Comparison of ENCODE assay signal across 1 cellular context in the genomic region with DNA sequence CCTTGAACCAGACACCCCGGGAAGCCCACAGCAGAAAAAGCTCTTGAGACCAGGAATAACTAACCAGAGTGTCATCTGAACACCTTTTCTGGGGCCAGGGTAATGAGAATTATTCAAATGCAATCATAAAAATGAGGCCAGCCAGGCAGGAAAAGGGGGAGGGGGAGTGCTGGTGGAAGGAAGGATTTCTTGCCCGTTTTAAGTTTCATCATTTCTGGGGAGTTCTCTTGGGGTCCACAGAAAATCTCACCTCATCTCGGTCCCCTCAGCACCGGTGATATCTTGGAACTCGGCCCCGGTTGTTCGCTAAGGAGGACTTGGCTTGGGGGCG.
TF ChIP-seq lines count a peak whose summit lies in the region.

No MANE protein-coding gene starts in this region.

TF ChIP-seq in A549, 52 proteins besides CTCF, POLR2A, EP300 and RAD21 (continued from another document):
- TF ChIP-seq, protein P1, sequence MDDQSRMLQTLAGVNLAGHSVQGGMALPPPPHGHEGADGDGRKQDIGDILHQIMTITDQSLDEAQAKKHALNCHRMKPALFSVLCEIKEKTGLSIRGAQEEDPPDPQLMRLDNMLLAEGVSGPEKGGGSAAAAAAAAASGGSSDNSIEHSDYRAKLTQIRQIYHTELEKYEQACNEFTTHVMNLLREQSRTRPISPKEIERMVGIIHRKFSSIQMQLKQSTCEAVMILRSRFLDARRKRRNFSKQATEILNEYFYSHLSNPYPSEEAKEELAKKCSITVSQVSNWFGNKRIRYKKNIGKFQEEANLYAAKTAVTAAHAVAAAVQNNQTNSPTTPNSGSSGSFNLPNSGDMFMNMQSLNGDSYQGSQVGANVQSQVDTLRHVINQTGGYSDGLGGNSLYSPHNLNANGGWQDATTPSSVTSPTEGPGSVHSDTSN (IDR thresholded peaks at IDR 0.05), result no peak
- TF ChIP-seq ZSCAN20 (CRISPR knock-in tag; IDR thresholded peaks at IDR 0.05), result no peak
- TF ChIP-seq MYC (IDR thresholded peaks at IDR 0.05; ENCODE audit: borderline replicate concordance, low read length), result no peak
- no peak for TF ChIP-seq HEYL (CRISPR knock-in tag; IDR thresholded peaks at IDR 0.05)
